Comparison of ENCODE assay signal across 1 cellular context in genomic region chrX:154531626-154532025, GRCh38.
TF ChIP-seq lines count a peak whose summit lies in the region.

No MANE protein-coding gene starts in this region.

TF ChIP-seq in SK-N-SH treated with all-trans-retinoic acid at 6 μM for 48 hours, 23 proteins besides CTCF, POLR2A, EP300 and RAD21 (continued from another document):
- TF ChIP-seq TSHZ2 (CRISPR knock-in tag; IDR thresholded peaks at IDR 0.05) (no peak), ZNF565 (CRISPR knock-in tag; conservative IDR thresholded peaks at IDR 0.05; ENCODE audit: low read depth) (no peak), RARB (CRISPR knock-in tag; IDR thresholded peaks at IDR 0.05) (no peak), GLIS3 (CRISPR knock-in tag; IDR thresholded peaks at IDR 0.05) (no peak), BACH2 (CRISPR knock-in tag; IDR thresholded peaks at IDR 0.05; ENCODE audit: borderline replicate concordance) (no peak), ISL1 (CRISPR knock-in tag; IDR thresholded peaks at IDR 0.05) (no peak)
